ENCODE assay signal across 22 cellular contexts in genomic region chr3:47410417-47410720, GRCh38.
"Had no signal": no experiment of that assay in that cellular context is flagged by ENCODE, and none has a peak within 500 bp of the region (broad histone marks: within the 10 kb centered on the region; RNA-seq: fewer than 3 reads in every experiment).

No MANE protein-coding gene starts in this region.

- FAIRE-seq: RCC 7860 had no signal

- H3K27me3 ChIP-seq: SJSA1 had no signal

- DNase-seq: KBM-7, MV-4-11, NCI-H1048, NCI-H1105, NCI-H1417, NCI-H1436 treated with DMSO at 0.1 percent for 48 hours, NCI-H1694, NCI-H187 treated with DMSO at 0.1 percent for 48 hours, NCI-H2081, NCI-H2107, NCI-H226, NCI-H446, NCI-H510A, NCI-H524 treated with DMSO at 0.1 percent for 48 hours, NCI-H69, NCI-H774, RPMI8226, SIG-M5 had no signal

- H3K27ac ChIP-seq: HL-60, SJSA1, SK-N-MC had no signal

- H3K9me3 ChIP-seq: SJSA1 had no signal

- H3K4me3 ChIP-seq: SJSA1, SK-N-MC had no signal
